9 cellular contexts compared by ENCODE assay signal in the genomic region with DNA sequence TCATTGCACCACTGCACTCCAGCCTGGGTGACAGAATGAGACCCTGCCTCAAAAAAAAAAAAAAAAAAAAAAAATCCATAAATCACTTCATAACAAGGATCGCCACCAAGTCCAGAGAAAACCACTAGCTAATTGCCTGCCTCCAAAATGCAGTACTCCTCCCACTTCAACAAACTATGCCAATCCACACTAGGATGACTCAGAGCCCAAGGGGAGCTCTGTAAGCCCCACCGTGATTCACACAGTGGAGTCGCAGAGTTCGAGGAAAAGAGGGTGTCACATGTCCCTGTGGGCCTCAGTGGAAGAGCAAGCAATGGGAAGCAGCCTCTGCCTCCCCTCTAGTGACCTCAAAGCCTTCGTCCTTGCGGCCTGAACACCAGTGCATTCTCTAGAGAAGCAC. TPM values are rescaled to one million over a fixed set of nuclear protein-coding genes. Genes with fewer than 3 reads are reported as not detected.
DNase-seq lines count a peak whose midpoint lies in the region; ATAC-seq and TF ChIP-seq lines count a peak whose summit lies in the region.
"Had no signal": no experiment of that assay in that cellular context is flagged by ENCODE, and none has a peak within 500 bp of the region (broad histone marks: within the 10 kb centered on the region; RNA-seq: fewer than 3 reads in every experiment).

No MANE protein-coding gene starts in this region.

- H3K4me1 Mint-ChIP-seq in Caco-2 (ENCODE audit: low read depth, unreplicated experiment) (peaks cover 32% of the 10 kb centered on the region), brain (peaks cover 19% of the 10 kb centered on the region), progenitor cell of endocrine pancreas (ENCODE audit: low read depth) (no peaks in the 10 kb centered on the region)

- H3K4me3 Mint-ChIP-seq in Caco-2 (ENCODE audit: unreplicated experiment) (no peak overlapping the region), brain (no peak overlapping the region), progenitor cell of endocrine pancreas (ENCODE audit: low read depth) (no peak overlapping the region)

- no TSS peak for BruUV-seq in Caco-2 (replicated peaks; lab: Mats Ljungman, UMichigan)

- CTCF ChIA-PET in Caco-2 (lab: Charles Lee) = interaction anchor here (0.6 to 1.1 kb wide), 2 partner anchors 9 to 39 kb away, joined by 4 read pairs; partner anchors contain the start of gene SNHG17

- ATAC-seq in GM21526 (IDR thresholded peaks at IDR 0.05; ENCODE audit: low FRiP score, unreplicated experiment) = no peak

- peaks cover 36% of the 10 kb centered on the region for H3K36me3 ChIP-seq in Caco-2 (ENCODE audit: control insufficient read depth, insufficient read depth, low read length)

- no peaks in the 10 kb centered on the region for H3K27me3 Mint-ChIP-seq in Caco-2 (ENCODE audit: insufficient read depth, unreplicated experiment)
- H3K27me3 Mint-ChIP-seq in brain = no peaks in the 10 kb centered on the region
- no peaks in the 10 kb centered on the region for H3K27me3 Mint-ChIP-seq in progenitor cell of endocrine pancreas

- DNase-seq in Caco-2 (no peak), Kasumi-1 (lab: John Stamatoyannopoulos, UW) (peak; percentile 21 to 31), progenitor cell of endocrine pancreas (ENCODE audit: low spot score, unreplicated experiment) (no peak), HT-29 (ENCODE audit: low spot score) (no peak), NCI-H2171 treated with DMSO at 0.1 percent for 48 hours (lab: John Stamatoyannopoulos, UW) (no peak), lower leg skin (ENCODE audit: low spot score in 2 of 2) (no peak)
- DNase-seq: left ventricle myocardium inferior had no signal

- H3K27me3 ChIP-seq in Caco-2 (replicated peaks; ENCODE audit: control insufficient read depth, insufficient read depth, low read length) = no peaks in the 10 kb centered on the region

- no peak for TF ChIP-seq POLR2A in lower leg skin (IDR thresholded peaks at IDR 0.05)

- no peaks in the 10 kb centered on the region for H3K4me1 ChIP-seq in Caco-2

- intact Hi-C loops in Caco-2 (cut with micrococcal nuclease; ENCODE audit: unreplicated experiment) (no loop called here), lower leg skin (cut with DNase I; ENCODE audit: low total_unique reads) (no loop called here)

- TF ChIP-seq CTCF in Caco-2 (IDR thresholded peaks at IDR 0.05; ENCODE audit: insufficient read depth in 1 of 2, low read depth in 1 of 2, low read length in 1 of 2, severe bottlenecking in 1 of 2, unreplicated experiment in 1 of 2) (no peak), brain (conservative IDR thresholded peaks at IDR 0.05) (no peak), progenitor cell of endocrine pancreas (IDR thresholded peaks at IDR 0.05; ENCODE audit: unreplicated experiment) (no peak), lower leg skin (IDR thresholded peaks at IDR 0.05) (no peak)

- peaks cover 100% of the 10 kb centered on the region for H3K36me3 Mint-ChIP-seq in Caco-2 (ENCODE audit: insufficient read depth, unreplicated experiment)
- H3K36me3 Mint-ChIP-seq in brain = peaks cover 85% of the 10 kb centered on the region
- H3K36me3 Mint-ChIP-seq in progenitor cell of endocrine pancreas (ENCODE audit: insufficient read depth) = peaks cover 35% of the 10 kb centered on the region

- peak overlapping the region; percentile 3 for H3K27ac Mint-ChIP-seq in Caco-2 (ENCODE audit: unreplicated experiment)
- peak overlapping the region in 3 of 5 experiments; percentile 46 to 51 (median 49) for H3K27ac Mint-ChIP-seq in brain
- H3K27ac Mint-ChIP-seq in progenitor cell of endocrine pancreas = peak overlapping the region; percentile 56

- no peaks in the 10 kb centered on the region for H3K9me3 ChIP-seq in Caco-2
- H3K9me3 ChIP-seq: left ventricle myocardium inferior had no signal

- WGBS in lower leg skin, 2 donors = 38 to 41% methylated on average over 6 of the region's 6 CpGs

- H3K4me3 ChIP-seq in Caco-2 (ENCODE audit: low read depth, low read length) (no peak overlapping the region), lower leg skin (ENCODE audit: low read depth, poor library complexity, severe bottlenecking) (no peak overlapping the region)
- H3K4me3 ChIP-seq: left ventricle myocardium inferior had no signal

- POLR2A ChIA-PET in Caco-2 (lab: Charles Lee) = interaction anchor here (0.5 to 1.1 kb wide), 3 partner anchors 9 to 174 kb away, joined by 3 to 6 read pairs (median 5); partner anchors contain the start of gene SNHG17

- H3K9me3 Mint-ChIP-seq in Caco-2 (ENCODE audit: unreplicated experiment) (no peaks in the 10 kb centered on the region), brain (no peaks in the 10 kb centered on the region), progenitor cell of endocrine pancreas (ENCODE audit: low read depth) (no peaks in the 10 kb centered on the region)

RNA-seq across cellular contexts. Expression of gene SNHG17, which starts 9.1 kb away (rescaled TPM):
- total RNA-seq in Caco-2 (2022) (351 and 362 TPM in 2 replicates), progenitor cell of endocrine pancreas (31.6 and 37.1 TPM in 2 replicates), lower leg skin (10 to 100 TPM; 21.2 to 72.8 (median 29.7) TPM)
- polyA plus RNA-seq in brain (ENCODE audit: insufficient read depth, low read depth, low replicate concordance) = 20.6 TPM
- 54.7 and 58.4 TPM in 2 replicates for total RNA-seq in HT-29 (2014; rRNA removed; shearing (Covaris generic))

RNA-seq across cellular contexts. Expression of gene RALGAPB, which starts 46.6 kb away (rescaled TPM):
- total RNA-seq in Caco-2 (2022) (69.1 and 72.3 TPM in 2 replicates), progenitor cell of endocrine pancreas (42.3 and 43.4 TPM in 2 replicates), lower leg skin (10 to 100 TPM; 35.3 to 51.0 (median 41.5) TPM)
- polyA plus RNA-seq in brain (ENCODE audit: insufficient read depth, low read depth, low replicate concordance) = 22.2 TPM
- 18.4 and 20.0 TPM in 2 replicates for total RNA-seq in HT-29 (2014; rRNA removed; shearing (Covaris generic))

Comparison
In these comparisons a context has a peak if more than half of its experiments do, and no peak if none do; other contexts are left out.
1. DNase-seq: peak in Kasumi-1 (2 of 2); none in Caco-2 (0 of 2), progenitor cell of endocrine pancreas (single experiment), HT-29 (single experiment), NCI-H2171 treated with DMSO at 0.1 percent for 48 hours (single experiment) and lower leg skin (0 of 2).
2. H3K27ac Mint-ChIP-seq: peak in every context shown above with its lines; median percentile 56 in progenitor cell of endocrine pancreas; 49 in brain; 3 in Caco-2.